Comparison of ENCODE assay signal across 1 cellular context in genomic region chr1:119316870-119317416, GRCh38.
TF ChIP-seq lines count a peak whose summit lies in the region.

No MANE protein-coding gene starts in this region.

TF ChIP-seq in GM23338, 12 proteins besides CTCF, POLR2A, EP300 and RAD21:
- TF ChIP-seq ZNF462 (CRISPR knock-in tag; IDR thresholded peaks at IDR 0.05) (no peak), ZNF331 (CRISPR knock-in tag; IDR thresholded peaks at IDR 0.05; ENCODE audit: low read depth) (no peak), ZNF114 (CRISPR knock-in tag; IDR thresholded peaks at IDR 0.05) (no peak), ETS1 (IDR thresholded peaks at IDR 0.05) (no peak), NANOG (IDR thresholded peaks at IDR 0.05; ENCODE audit: borderline replicate concordance) (no peak), POLR2AphosphoS5 (IDR thresholded peaks at IDR 0.05; ENCODE audit: low read depth) (no peak), EZH2phosphoT487 (IDR thresholded peaks at IDR 0.05; ENCODE audit: unreplicated experiment) (no peak), STAT1 (IDR thresholded peaks at IDR 0.05; ENCODE audit: unreplicated experiment) (no peak), JUNB (IDR thresholded peaks at IDR 0.05; ENCODE audit: unreplicated experiment) (no peak), CREB1 (CRISPR knock-in tag; IDR thresholded peaks at IDR 0.05; ENCODE audit: low read depth) (no peak), EZH2 (IDR thresholded peaks at IDR 0.05; ENCODE audit: low read depth, unreplicated experiment) (no peak), REST (IDR thresholded peaks at IDR 0.05; ENCODE audit: unreplicated experiment) (no peak)
